Comparison of ENCODE assay signal across 1 cellular context in the genomic region with DNA sequence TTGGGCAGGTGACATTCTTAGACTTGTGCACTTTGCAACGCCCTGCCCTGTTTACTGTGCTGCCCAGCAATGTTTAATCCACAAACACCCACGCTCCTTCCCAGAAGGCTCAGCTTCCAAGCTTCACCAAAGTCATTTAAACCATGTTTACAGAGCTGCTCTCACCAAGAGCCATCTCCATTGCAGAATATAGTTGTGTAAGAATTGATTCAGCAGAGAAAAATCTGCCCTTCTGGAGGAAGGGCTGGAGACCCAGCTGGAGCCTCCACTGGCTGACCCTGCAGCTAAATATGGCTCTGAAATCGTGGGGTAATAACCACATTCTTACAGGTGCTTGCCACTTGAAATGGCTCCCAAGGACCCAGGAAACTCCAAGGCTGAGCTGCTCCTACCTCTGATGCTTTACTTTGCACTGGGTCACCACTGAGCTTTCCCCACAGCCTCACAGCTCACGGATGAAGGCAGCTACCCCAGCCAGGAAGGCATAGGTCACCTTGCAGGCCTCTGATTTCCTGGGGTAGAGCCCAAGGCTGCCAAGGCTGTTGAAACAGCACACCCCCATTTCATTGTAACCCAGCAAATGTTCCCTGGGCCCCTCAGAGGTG.
TF ChIP-seq lines count a peak whose summit lies in the region.

No MANE protein-coding gene starts in this region.

TF ChIP-seq in A549, 52 proteins besides CTCF, POLR2A, EP300 and RAD21 (continued from another document):
- TF ChIP-seq PBX3 (IDR thresholded peaks at IDR 0.05): peak; percentile 58; the same call in 1 of the 2 replicates
- peak; percentile 59; the same call in 1 of the 2 replicates for TF ChIP-seq ZSCAN20 (CRISPR knock-in tag; IDR thresholded peaks at IDR 0.05)
- TF ChIP-seq FOSL2 (IDR thresholded peaks at IDR 0.05): peak; percentile 86
- peak; percentile 95 for TF ChIP-seq FOSL2 (CRISPR knock-in tag; IDR thresholded peaks at IDR 0.05)
- TF ChIP-seq, protein P1, sequence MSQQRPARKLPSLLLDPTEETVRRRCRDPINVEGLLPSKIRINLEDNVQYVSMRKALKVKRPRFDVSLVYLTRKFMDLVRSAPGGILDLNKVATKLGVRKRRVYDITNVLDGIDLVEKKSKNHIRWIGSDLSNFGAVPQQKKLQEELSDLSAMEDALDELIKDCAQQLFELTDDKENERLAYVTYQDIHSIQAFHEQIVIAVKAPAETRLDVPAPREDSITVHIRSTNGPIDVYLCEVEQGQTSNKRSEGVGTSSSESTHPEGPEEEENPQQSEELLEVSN (IDR thresholded peaks at IDR 0.05; ENCODE audit: borderline replicate concordance, low read depth): no peak
- TF ChIP-seq, protein P2, sequence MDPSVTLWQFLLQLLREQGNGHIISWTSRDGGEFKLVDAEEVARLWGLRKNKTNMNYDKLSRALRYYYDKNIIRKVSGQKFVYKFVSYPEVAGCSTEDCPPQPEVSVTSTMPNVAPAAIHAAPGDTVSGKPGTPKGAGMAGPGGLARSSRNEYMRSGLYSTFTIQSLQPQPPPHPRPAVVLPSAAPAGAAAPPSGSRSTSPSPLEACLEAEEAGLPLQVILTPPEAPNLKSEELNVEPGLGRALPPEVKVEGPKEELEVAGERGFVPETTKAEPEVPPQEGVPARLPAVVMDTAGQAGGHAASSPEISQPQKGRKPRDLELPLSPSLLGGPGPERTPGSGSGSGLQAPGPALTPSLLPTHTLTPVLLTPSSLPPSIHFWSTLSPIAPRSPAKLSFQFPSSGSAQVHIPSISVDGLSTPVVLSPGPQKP (IDR thresholded peaks at IDR 0.05; ENCODE audit: low read depth, low read length): no peak
- no peak for TF ChIP-seq ZNF302 (CRISPR knock-in tag; IDR thresholded peaks at IDR 0.05)
- no peak for TF ChIP-seq ZFP36 (IDR thresholded peaks at IDR 0.05; ENCODE audit: borderline replicate concordance, partially characterized antibody)
- TF ChIP-seq USF2 (IDR thresholded peaks at IDR 0.05): no peak
- peak; percentile 89 to 95 for TF ChIP-seq JUN (IDR thresholded peaks at IDR 0.05)
- peak; percentile 59; the same call in 1 of the 2 replicates for TF ChIP-seq FOXS1 (CRISPR knock-in tag; IDR thresholded peaks at IDR 0.05)
- no peak for TF ChIP-seq KDM5A (IDR thresholded peaks at IDR 0.05)
- TF ChIP-seq GATA3 (IDR thresholded peaks at IDR 0.05; ENCODE audit: borderline replicate concordance): peak; percentile 69; the same call in 1 of the 2 replicates
- TF ChIP-seq JUNB (IDR thresholded peaks at IDR 0.05): peak; percentile 91
- TF ChIP-seq, protein P3, sequence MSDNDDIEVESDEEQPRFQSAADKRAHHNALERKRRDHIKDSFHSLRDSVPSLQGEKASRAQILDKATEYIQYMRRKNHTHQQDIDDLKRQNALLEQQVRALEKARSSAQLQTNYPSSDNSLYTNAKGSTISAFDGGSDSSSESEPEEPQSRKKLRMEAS (IDR thresholded peaks at IDR 0.05): peak; percentile 74
- peak; percentile 73; the same call in 1 of the 2 replicates for TF ChIP-seq HES2 (IDR thresholded peaks at IDR 0.05)
- TF ChIP-seq SMC3 (IDR thresholded peaks at IDR 0.05): peak; percentile 26; the same call in 2 of the 3 replicates
- TF ChIP-seq CHD4 (IDR thresholded peaks at IDR 0.05; ENCODE audit: borderline replicate concordance): no peak
TF ChIP-seq in A549: peak in this region for 16.
